12 cellular contexts compared by ENCODE assay signal in the genomic region with DNA sequence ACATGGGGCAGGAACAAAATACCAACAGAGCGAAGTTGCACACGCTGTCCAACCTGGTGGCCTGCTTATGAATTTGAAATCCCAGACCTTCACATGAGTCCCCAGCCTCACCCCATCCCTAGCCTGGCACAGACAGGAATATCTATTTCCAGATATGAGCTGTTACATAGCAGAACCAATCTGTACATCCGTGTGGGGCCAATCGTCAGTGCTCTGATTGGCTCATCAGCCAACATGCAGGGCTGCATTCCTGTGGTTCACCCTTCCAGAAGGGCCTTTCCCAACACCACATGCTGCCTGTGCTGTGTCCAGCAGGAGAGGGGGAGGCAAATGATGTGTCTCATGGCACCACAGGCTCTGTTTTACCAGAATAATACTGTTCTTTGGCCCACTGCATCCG. TPM values are rescaled to one million over a fixed set of nuclear protein-coding genes. Genes with fewer than 3 reads are reported as not detected.
A peak's percentile ranks its signal among the peaks of the same experiment; 100 is the strongest.
DNase-seq lines count a peak whose midpoint lies in the region; ATAC-seq, FAIRE-seq and TF ChIP-seq lines count a peak whose summit lies in the region.
"Had no signal": no experiment of that assay in that cellular context is flagged by ENCODE, and none has a peak within 500 bp of the region (broad histone marks: within the 10 kb centered on the region; RNA-seq: fewer than 3 reads in every experiment).

No MANE protein-coding gene starts in this region.

- no peaks in the 10 kb centered on the region for H3K4me1 Mint-ChIP-seq in activated CD8-positive, alpha-beta T cell treated with anti-CD3 and anti-CD28 coated beads, Interleukin-2, amount 10 ng/mL, durations not matched to agents 7 days and 5 days (ENCODE audit: low read depth)

- H3K9me3 ChIP-seq in breast epithelium (no peaks in the 10 kb centered on the region), thyroid gland (no peaks in the 10 kb centered on the region)

- H3K9me3 Mint-ChIP-seq in activated CD8-positive, alpha-beta T cell treated with anti-CD3 and anti-CD28 coated beads, Interleukin-2, amount 10 ng/mL, durations not matched to agents 7 days and 5 days (ENCODE audit: insufficient read depth): peaks cover 8% of the 10 kb centered on the region
- H3K9me3 Mint-ChIP-seq: neural crest cell had no signal

- H3K27me3 ChIP-seq in breast epithelium: no peaks in the 10 kb centered on the region
- H3K27me3 ChIP-seq in thyroid gland: no peaks in the 10 kb centered on the region

- H3K27me3 Mint-ChIP-seq in activated CD8-positive, alpha-beta T cell treated with anti-CD3 and anti-CD28 coated beads, Interleukin-2, amount 10 ng/mL, durations not matched to agents 7 days and 5 days (ENCODE audit: low read depth): no peaks in the 10 kb centered on the region

- 55 to 70% methylated on average over 5 of the region's 5 CpGs for WGBS in thyroid gland, 2 donors

- peak overlapping the region; percentile 80 to 85 for H3K27ac ChIP-seq in breast epithelium
- peak overlapping the region; percentile 87 to 92 (median 89) for H3K27ac ChIP-seq in thyroid gland

- H3K4me1 ChIP-seq in breast epithelium (peaks cover 6 to 22% of the 10 kb centered on the region in 2 donors), thyroid gland (peaks cover 26 to 37% of the 10 kb centered on the region in 2 donors)

- H3K4me3 ChIP-seq in breast epithelium (peak overlapping the region in 1 of 3 donors; percentile 9), thyroid gland (replicated peaks in 1 of 3) (no peak overlapping the region)

- TF ChIP-seq POLR2A in breast epithelium (IDR thresholded peaks at IDR 0.05) (no peak), thyroid gland (IDR thresholded peaks at IDR 0.05) (peak in 1 of 2 donors; percentile 42)

- no peak overlapping the region for H3K4me3 Mint-ChIP-seq in activated CD8-positive, alpha-beta T cell treated with anti-CD3 and anti-CD28 coated beads, Interleukin-2, amount 10 ng/mL, durations not matched to agents 7 days and 5 days
- H3K4me3 Mint-ChIP-seq: neural crest cell had no signal

- POLR2A ChIA-PET in activated CD8-positive, alpha-beta T cell treated with anti-CD3 and anti-CD28 coated beads, Interleukin-2, amount 10 ng/mL, durations not matched to agents 7 days and 5 days (lab: Charles Lee): no interaction called here

- ATAC-seq in activated CD8-positive, alpha-beta T cell treated with anti-CD3 and anti-CD28 coated beads, Interleukin-2, amount 10 ng/mL, durations not matched to agents 7 days and 5 days: no peak
- ATAC-seq in HG03342 (IDR thresholded peaks at IDR 0.05; ENCODE audit: unreplicated experiment): no peak

- CTCF ChIA-PET in activated CD8-positive, alpha-beta T cell treated with anti-CD3 and anti-CD28 coated beads, Interleukin-2, amount 10 ng/mL, durations not matched to agents 7 days and 5 days (lab: Charles Lee): interaction anchor here (1.7 kb wide), 1 partner anchor 81 kb away, joined by 5 read pairs; no protein-coding TSS in a partner anchor

- H3K36me3 ChIP-seq in breast epithelium: no peaks in the 10 kb centered on the region
- H3K36me3 ChIP-seq in thyroid gland: no peaks in the 10 kb centered on the region

- intact Hi-C loops in breast epithelium (cut with DNase I; ENCODE audit: low total_unique reads) (no loop called here), thyroid gland (cut with DNase I) (no loop called here)

- TF ChIP-seq CTCF in breast epithelium (IDR thresholded peaks at IDR 0.05): no peak
- no peak for TF ChIP-seq CTCF in thyroid gland (IDR thresholded peaks at IDR 0.05)
- TF ChIP-seq CTCF in D721Med (IDR thresholded peaks at IDR 0.05; ENCODE audit: insufficient read depth, missing control alignments): no peak

- H3K36me3 Mint-ChIP-seq in activated CD8-positive, alpha-beta T cell treated with anti-CD3 and anti-CD28 coated beads, Interleukin-2, amount 10 ng/mL, durations not matched to agents 7 days and 5 days (ENCODE audit: low read depth): no peaks in the 10 kb centered on the region

- H3K27ac Mint-ChIP-seq in activated CD8-positive, alpha-beta T cell treated with anti-CD3 and anti-CD28 coated beads, Interleukin-2, amount 10 ng/mL, durations not matched to agents 7 days and 5 days: no peak overlapping the region

- FAIRE-seq in D721Med (lab: Jason Lieb, UNC): no peak
- FAIRE-seq: colon had no signal

- peak; percentile 93 for DNase-seq in HK-2 (ENCODE audit: unreplicated experiment)
- peak; percentile 64 to 85 for DNase-seq in breast epithelium (ENCODE audit: low spot score in 2 of 2)
- DNase-seq in kidney glomerular epithelial cell (lab: John Stamatoyannopoulos, UW): peak; percentile 98
- peak; percentile 84 to 89 for DNase-seq in thyroid gland
- no peak for DNase-seq in D721Med (ENCODE audit: insufficient read length, low spot score)
- DNase-seq in effector CD8-positive, alpha-beta T cell (lab: John Stamatoyannopoulos, UW): no peak
- DNase-seq in activated CD8-positive, alpha-beta T cell treated with anti-CD3 and anti-CD28 coated beads, Interleukin-2, amount 10 ng/mL, durations not matched to agents 7 days and 5 days: no peak
- DNase-seq: GOT3; stimulated activated naive CD4-positive, alpha-beta T cell treated with Interleukin-2 at 50 U/mL for 16 hours had no signal

RNA-seq across cellular contexts. Expression of a gene that starts 31.3 kb away (rescaled TPM):
- total RNA-seq in breast epithelium (100 to 1,000 TPM; 109 to 243 (median 110) TPM), thyroid gland (10 to 100 TPM; 20.6 to 63.4 (median 47.6) TPM)
- total RNA-seq in activated CD8-positive, alpha-beta T cell treated with anti-CD3 and anti-CD28 coated beads, Interleukin-2, amount 10 ng/mL, durations not matched to agents 7 days and 5 days: not detected

Comparison
In these comparisons a context has a peak if more than half of its experiments do, and no peak if none do; other contexts are left out.
1. DNase-seq: peak in HK-2 (single experiment), breast epithelium (2 of 2), kidney glomerular epithelial cell (single experiment) and thyroid gland (2 of 2); none in D721Med (single experiment), effector CD8-positive, alpha-beta T cell (single experiment) and activated CD8-positive, alpha-beta T cell treated with anti-CD3 and anti-CD28 coated beads, Interleukin-2, amount 10 ng/mL, durations not matched to agents 7 days and 5 days (single experiment).
2. RNA of a gene that starts 31.3 kb away (total RNA-seq): 109 to 243 TPM in breast epithelium and 20.6 to 63.4 TPM in thyroid gland; not detected in activated CD8-positive, alpha-beta T cell treated with anti-CD3 and anti-CD28 coated beads, Interleukin-2, amount 10 ng/mL, durations not matched to agents 7 days and 5 days; every median in the first group is over 10 times any median in the second.